ENCODE assay signal across 1 cellular context in the genomic region with DNA sequence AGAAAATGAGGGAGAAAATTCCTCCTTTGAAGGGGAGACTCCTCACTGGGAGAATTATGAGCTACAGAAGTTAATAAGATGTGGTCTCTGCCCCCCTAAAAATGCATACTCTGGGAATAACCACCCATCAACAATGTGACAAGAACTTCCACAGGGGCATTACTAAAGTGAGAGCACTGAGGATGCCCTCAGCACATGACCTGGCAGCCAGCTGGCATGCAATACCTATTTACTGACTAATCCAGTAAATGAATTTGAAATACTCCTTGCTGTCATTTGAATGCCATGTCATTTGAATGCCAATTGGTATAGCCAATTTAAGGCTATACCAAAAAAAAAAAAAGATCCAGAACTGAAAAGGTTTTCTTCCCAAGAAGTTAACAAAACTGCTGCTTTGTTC.
TF ChIP-seq lines count a peak whose summit lies in the region.

No MANE protein-coding gene starts in this region.

TF ChIP-seq in GM23338, 12 proteins besides CTCF, POLR2A, EP300 and RAD21:
- TF ChIP-seq, protein P1, sequence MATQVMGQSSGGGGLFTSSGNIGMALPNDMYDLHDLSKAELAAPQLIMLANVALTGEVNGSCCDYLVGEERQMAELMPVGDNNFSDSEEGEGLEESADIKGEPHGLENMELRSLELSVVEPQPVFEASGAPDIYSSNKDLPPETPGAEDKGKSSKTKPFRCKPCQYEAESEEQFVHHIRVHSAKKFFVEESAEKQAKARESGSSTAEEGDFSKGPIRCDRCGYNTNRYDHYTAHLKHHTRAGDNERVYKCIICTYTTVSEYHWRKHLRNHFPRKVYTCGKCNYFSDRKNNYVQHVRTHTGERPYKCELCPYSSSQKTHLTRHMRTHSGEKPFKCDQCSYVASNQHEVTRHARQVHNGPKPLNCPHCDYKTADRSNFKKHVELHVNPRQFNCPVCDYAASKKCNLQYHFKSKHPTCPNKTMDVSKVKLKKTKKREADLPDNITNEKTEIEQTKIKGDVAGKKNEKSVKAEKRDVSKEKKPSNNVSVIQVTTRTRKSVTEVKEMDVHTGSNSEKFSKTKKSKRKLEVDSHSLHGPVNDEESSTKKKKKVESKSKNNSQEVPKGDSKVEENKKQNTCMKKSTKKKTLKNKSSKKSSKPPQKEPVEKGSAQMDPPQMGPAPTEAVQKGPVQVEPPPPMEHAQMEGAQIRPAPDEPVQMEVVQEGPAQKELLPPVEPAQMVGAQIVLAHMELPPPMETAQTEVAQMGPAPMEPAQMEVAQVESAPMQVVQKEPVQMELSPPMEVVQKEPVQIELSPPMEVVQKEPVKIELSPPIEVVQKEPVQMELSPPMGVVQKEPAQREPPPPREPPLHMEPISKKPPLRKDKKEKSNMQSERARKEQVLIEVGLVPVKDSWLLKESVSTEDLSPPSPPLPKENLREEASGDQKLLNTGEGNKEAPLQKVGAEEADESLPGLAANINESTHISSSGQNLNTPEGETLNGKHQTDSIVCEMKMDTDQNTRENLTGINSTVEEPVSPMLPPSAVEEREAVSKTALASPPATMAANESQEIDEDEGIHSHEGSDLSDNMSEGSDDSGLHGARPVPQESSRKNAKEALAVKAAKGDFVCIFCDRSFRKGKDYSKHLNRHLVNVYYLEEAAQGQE (IDR thresholded peaks at IDR 0.05; ENCODE audit: unreplicated experiment): no peak
- no peak for TF ChIP-seq ETS1 (IDR thresholded peaks at IDR 0.05)
- no peak for TF ChIP-seq NANOG (IDR thresholded peaks at IDR 0.05; ENCODE audit: borderline replicate concordance)
- TF ChIP-seq STAT1 (IDR thresholded peaks at IDR 0.05; ENCODE audit: unreplicated experiment): no peak
- TF ChIP-seq EZH2phosphoT487 (IDR thresholded peaks at IDR 0.05; ENCODE audit: unreplicated experiment): no peak
- no peak for TF ChIP-seq JUNB (IDR thresholded peaks at IDR 0.05; ENCODE audit: unreplicated experiment)
- no peak for TF ChIP-seq ZNF462 (CRISPR knock-in tag; IDR thresholded peaks at IDR 0.05)
- no peak for TF ChIP-seq CREB1 (CRISPR knock-in tag; IDR thresholded peaks at IDR 0.05; ENCODE audit: low read depth)
- TF ChIP-seq POLR2AphosphoS5 (IDR thresholded peaks at IDR 0.05; ENCODE audit: low read depth): no peak
- TF ChIP-seq ZNF331 (CRISPR knock-in tag; IDR thresholded peaks at IDR 0.05; ENCODE audit: low read depth): no peak
- TF ChIP-seq EZH2 (IDR thresholded peaks at IDR 0.05; ENCODE audit: low read depth, unreplicated experiment): no peak
- no peak for TF ChIP-seq ZNF114 (CRISPR knock-in tag; IDR thresholded peaks at IDR 0.05)
